In the genomic region with DNA sequence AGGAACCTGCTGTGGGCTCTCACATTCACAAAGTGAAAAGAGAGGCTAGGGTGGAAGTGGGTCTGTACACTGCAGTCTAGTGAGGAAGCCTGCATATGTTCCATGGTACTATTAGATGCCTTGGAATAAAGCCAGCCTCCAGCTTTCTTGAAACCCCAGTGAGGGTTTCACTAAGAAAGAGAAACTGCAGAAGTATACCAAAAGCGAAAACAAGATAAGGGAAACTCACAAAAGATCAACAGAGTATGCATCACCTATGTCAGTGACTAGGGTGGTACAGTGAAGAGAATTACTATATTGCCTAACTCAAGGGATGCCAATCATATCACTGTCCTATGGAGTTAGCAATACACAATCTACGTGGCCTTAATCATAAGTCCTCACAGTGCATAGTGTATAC, we compare ENCODE assay signal across 12 cellular contexts.
DNase-seq lines count a peak whose midpoint lies in the region; ATAC-seq and TF ChIP-seq lines count a peak whose summit lies in the region.
"Had no signal": no experiment of that assay in that cellular context is flagged by ENCODE, and none has a peak within 500 bp of the region (broad histone marks: within the 10 kb centered on the region; RNA-seq: fewer than 3 reads in every experiment).

No MANE protein-coding gene starts in this region.

- ATAC-seq in GM21529 (IDR thresholded peaks at IDR 0.05; ENCODE audit: unreplicated experiment) (peak; percentile 95), HG03280 (IDR thresholded peaks at IDR 0.05; ENCODE audit: unreplicated experiment) (peak; percentile 83)

- H3K36me3 Mint-ChIP-seq in Caco-2 (ENCODE audit: insufficient read depth, unreplicated experiment), result no peaks in the 10 kb centered on the region

- no peak overlapping the region for H3K4me3 Mint-ChIP-seq in Caco-2 (ENCODE audit: unreplicated experiment)

- no TSS peak for BruUV-seq in Caco-2 (replicated peaks; lab: Mats Ljungman, UMichigan)

- no peaks in the 10 kb centered on the region for H3K36me3 ChIP-seq in Caco-2 (ENCODE audit: control insufficient read depth, insufficient read depth, low read length)
- H3K36me3 ChIP-seq: thoracic aorta had no signal

- peaks cover 2% of the 10 kb centered on the region; the same call in 1 of the 2 replicates for H3K9me3 ChIP-seq in Caco-2
- H3K9me3 ChIP-seq: thoracic aorta had no signal

- no peaks in the 10 kb centered on the region for H3K27me3 ChIP-seq in Caco-2 (replicated peaks; ENCODE audit: control insufficient read depth, insufficient read depth, low read length)

- H3K4me3 ChIP-seq in epithelial cell of esophagus (ENCODE audit: low read length) (no peak overlapping the region), Caco-2 (ENCODE audit: low read depth, low read length) (no peak overlapping the region)
- H3K4me3 ChIP-seq: smooth muscle cell, thoracic aorta had no signal

- no peaks in the 10 kb centered on the region for H3K4me1 Mint-ChIP-seq in Caco-2 (ENCODE audit: low read depth, unreplicated experiment)

- POLR2A ChIA-PET in Caco-2 (lab: Charles Lee), result no interaction called here

- TF ChIP-seq CTCF in epithelial cell of esophagus (IDR thresholded peaks at IDR 0.05; ENCODE audit: insufficient read depth, low read depth, low read length, missing control alignments), result no peak
- no peak for TF ChIP-seq CTCF in Caco-2 (IDR thresholded peaks at IDR 0.05; ENCODE audit: insufficient read depth in 1 of 2, low read depth in 1 of 2, low read length in 1 of 2, severe bottlenecking in 1 of 2, unreplicated experiment in 1 of 2)

- CTCF ChIA-PET in Caco-2 (lab: Charles Lee), result no interaction called here

- DNase-seq in DMS 273 (lab: John Stamatoyannopoulos, UW; ENCODE audit: unreplicated experiment) (peak; percentile 2), DMS 273 treated with DMSO at 0.1 percent for 48 hours (lab: John Stamatoyannopoulos, UW) (no peak), epithelial cell of esophagus (ENCODE audit: low read depth) (peak; percentile 41), NOMO-1 treated with dmso at 0.1 percent for 144 hours (lab: John Stamatoyannopoulos, UW; ENCODE audit: unreplicated experiment) (no peak), NOMO-1 (lab: John Stamatoyannopoulos, UW; ENCODE audit: unreplicated experiment in 2 of 2) (no peak), Caco-2 (no peak)
- DNase-seq: mesendoderm, NCI-H524 treated with DMSO at 0.1 percent for 48 hours had no signal

- no peak overlapping the region for H3K27ac Mint-ChIP-seq in Caco-2 (ENCODE audit: unreplicated experiment)

- H3K4me1 ChIP-seq in Caco-2, result no peaks in the 10 kb centered on the region

- H3K9me3 Mint-ChIP-seq in Caco-2 (ENCODE audit: unreplicated experiment), result peaks cover 4% of the 10 kb centered on the region

- no peaks in the 10 kb centered on the region for H3K27me3 Mint-ChIP-seq in Caco-2 (ENCODE audit: insufficient read depth, unreplicated experiment)

- intact Hi-C loops in Caco-2 (cut with micrococcal nuclease; ENCODE audit: unreplicated experiment), result no loop called here

Comparison
In these comparisons a context has a peak if more than half of its experiments do, and no peak if none do; other contexts are left out.
1. DNase-seq: peak in DMS 273 (single experiment) and epithelial cell of esophagus (single experiment); none in DMS 273 treated with DMSO at 0.1 percent for 48 hours (single experiment), NOMO-1 treated with dmso at 0.1 percent for 144 hours (single experiment), NOMO-1 (0 of 2) and Caco-2 (0 of 2).